Comparison of ENCODE assay signal across 8 cellular contexts in the genomic region with DNA sequence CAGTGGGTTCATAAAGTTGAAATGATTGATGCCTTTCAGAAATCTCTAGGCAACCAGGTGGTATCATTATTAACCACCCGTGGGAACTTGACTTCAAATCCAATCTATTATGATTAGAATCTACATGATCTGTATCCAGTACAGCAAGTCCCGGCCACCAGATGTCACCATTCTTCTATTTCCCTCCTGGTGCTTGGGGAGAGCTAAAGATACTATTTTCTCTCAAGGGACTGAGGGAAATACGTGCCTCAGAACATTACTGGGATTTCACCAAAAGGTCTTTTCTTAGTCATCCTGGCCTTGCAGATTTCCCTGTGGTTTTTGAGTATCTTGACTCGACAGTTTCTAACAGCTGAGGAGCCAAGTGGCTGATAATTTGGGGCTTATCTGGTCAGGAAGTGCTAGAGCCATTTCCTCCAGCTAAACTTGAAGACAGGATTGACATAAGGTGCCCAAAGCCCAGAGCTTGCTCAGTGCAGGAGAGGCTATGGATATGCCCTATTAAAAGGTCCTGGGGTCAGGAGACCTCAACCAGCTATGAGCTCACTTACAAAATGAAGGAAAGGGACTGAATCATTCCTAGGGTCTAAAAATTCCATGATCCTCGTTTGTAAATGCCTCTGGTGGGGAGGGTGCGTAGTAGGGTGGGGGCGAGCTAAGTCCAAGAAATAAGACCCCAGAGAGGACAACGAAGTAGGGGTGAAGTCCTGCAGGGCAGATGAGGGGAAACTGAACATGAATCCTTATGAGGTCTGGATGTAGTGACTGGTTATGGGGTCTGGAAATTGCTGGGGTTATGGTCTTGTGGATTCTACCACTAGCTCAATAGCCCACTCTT.
DNase-seq lines count a peak whose midpoint lies in the region; ATAC-seq and TF ChIP-seq lines count a peak whose summit lies in the region.

No MANE protein-coding gene starts in this region.

- POLR2A ChIA-PET in activated B cell treated with CpG ODN at 0.5 μM for 24 hours (lab: Charles Lee), result interaction anchor here (0.5 to 4.7 kb wide), 19 partner anchors 10 to 908 kb away, joined by 3 to 63 read pairs (median 6); partner anchors contain the start of gene MGAT5

- peak overlapping the region; percentile 46 for H3K27ac Mint-ChIP-seq in activated B cell treated with CpG ODN at 0.5 μM for 24 hours

- TF ChIP-seq CTCF in AG09319 (IDR thresholded peaks at IDR 0.05; ENCODE audit: low read depth, low read length) (peak; percentile 82), activated B cell treated with CpG ODN at 0.5 μM for 24 hours (IDR thresholded peaks at IDR 0.05) (no peak)

- peak; percentile 52 for ATAC-seq in GM18873 (IDR thresholded peaks at IDR 0.05; ENCODE audit: low FRiP score, unreplicated experiment)
- ATAC-seq in HG03159 (IDR thresholded peaks at IDR 0.05; ENCODE audit: unreplicated experiment), result peak; percentile 43
- ATAC-seq in activated B cell treated with CpG ODN at 0.5 μM for 24 hours (ENCODE audit: low read depth), result peak; percentile 49

- H3K36me3 Mint-ChIP-seq in activated B cell treated with CpG ODN at 0.5 μM for 24 hours (ENCODE audit: low read depth), result peaks cover 4% of the 10 kb centered on the region

- peaks cover 38% of the 10 kb centered on the region for H3K4me1 Mint-ChIP-seq in activated B cell treated with CpG ODN at 0.5 μM for 24 hours

- intact Hi-C loops in activated B cell treated with CpG ODN at 0.5 μM for 24 hours (cut with micrococcal nuclease), result loop anchor here (1.0 to 10.0 kb wide), 14 partner anchors 60 to 780 kb away; no protein-coding TSS in a partner anchor

- CTCF ChIA-PET in activated B cell treated with CpG ODN at 0.5 μM for 24 hours (lab: Charles Lee), result interaction anchor here (0.6 to 9.9 kb wide), 53 partner anchors 9 to 334 kb away, joined by 3 to 243 read pairs (median 4); partner anchors contain the start of gene MGAT5

- DNase-seq in AG09319 (ENCODE audit: extremely low read depth, low read depth), result peak; percentile 91
- peak; percentile 88 for DNase-seq in NCI-H345 (lab: John Stamatoyannopoulos, UW)
- DNase-seq in activated B cell treated with CpG ODN at 0.5 μM for 24 hours, result peak; percentile 50
- DNase-seq in central memory CD4-positive, alpha-beta T cell, result peak; percentile 78
- peak; percentile 94 for DNase-seq in kidney tubule cell (ENCODE audit: low spot score)
- peak; percentile 82 to 87 for DNase-seq in stimulated activated CD4-positive, alpha-beta T cell treated with anti-CD3 and anti-CD28 coated beads, Interleukin-2, amount 100 ng/mL, for 24 hours

- no peaks in the 10 kb centered on the region for H3K9me3 Mint-ChIP-seq in activated B cell treated with CpG ODN at 0.5 μM for 24 hours

- H3K4me3 Mint-ChIP-seq in activated B cell treated with CpG ODN at 0.5 μM for 24 hours, result peak overlapping the region; percentile 99

- no peaks in the 10 kb centered on the region for H3K27me3 Mint-ChIP-seq in activated B cell treated with CpG ODN at 0.5 μM for 24 hours

Comparison
In these comparisons a context has a peak if more than half of its experiments do, and no peak if none do; other contexts are left out.
1. Peak in every context shown above with its lines: DNase-seq and ATAC-seq.